8 cellular contexts compared by ENCODE assay signal in the genomic region with DNA sequence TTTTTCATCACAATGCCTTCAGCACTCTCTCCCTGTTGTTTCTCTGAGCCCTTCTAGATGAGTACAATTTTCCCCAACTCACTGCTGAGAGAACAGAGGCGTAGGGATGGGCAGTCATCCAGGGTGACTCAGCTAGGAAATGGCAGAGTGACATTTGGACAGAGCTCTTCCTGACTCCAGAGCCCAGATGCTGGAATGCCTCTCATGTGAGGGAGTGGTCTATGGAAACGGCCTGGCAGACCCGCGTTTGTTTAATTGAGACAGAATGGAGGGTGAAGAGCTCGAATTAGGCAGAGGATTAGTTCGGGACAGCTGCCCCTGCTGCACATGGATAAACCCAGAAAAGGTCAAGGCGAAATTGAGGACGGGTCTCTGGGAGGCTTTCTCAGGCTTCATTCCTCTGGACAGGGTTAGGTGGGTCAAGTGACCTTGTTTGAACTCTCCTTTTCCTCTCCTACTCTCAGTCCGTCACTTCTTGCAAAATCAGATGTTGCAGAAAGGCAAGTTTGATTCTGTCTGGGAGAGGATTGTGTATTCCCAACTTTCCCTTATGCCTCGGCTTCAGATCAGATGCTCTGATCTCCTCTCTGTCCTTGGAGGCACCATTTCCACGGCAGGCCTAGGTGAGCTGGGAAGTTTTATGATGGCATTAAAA. TPM values are rescaled to one million over a fixed set of nuclear protein-coding genes. Genes with fewer than 3 reads are reported as not detected.
DNase-seq lines count a peak whose midpoint lies in the region; ATAC-seq and TF ChIP-seq lines count a peak whose summit lies in the region.

No MANE protein-coding gene starts in this region.

- H3K27ac ChIP-seq in osteoblast (ENCODE audit: low read depth, low read length) = no peak overlapping the region

- H3K79me2 ChIP-seq in osteoblast (ENCODE audit: insufficient read depth, low read length) = no peaks in the 10 kb centered on the region

- no peak overlapping the region for H3K4me2 ChIP-seq in osteoblast (ENCODE audit: insufficient read depth, low read length)

- H3K27me3 ChIP-seq in osteoblast (ENCODE audit: insufficient read depth, low read length) = peaks cover 32% of the 10 kb centered on the region

- H2AFZ ChIP-seq in osteoblast (ENCODE audit: low read length) = no peak overlapping the region

- no peak for ATAC-seq in HG02938 (IDR thresholded peaks at IDR 0.05; ENCODE audit: unreplicated experiment)
- no peak for ATAC-seq in GM18873 (IDR thresholded peaks at IDR 0.05; ENCODE audit: low FRiP score, unreplicated experiment)

- TF ChIP-seq CTCF in foreskin fibroblast (IDR thresholded peaks at IDR 0.05; ENCODE audit: low read depth, low read length) = no peak
- no peak for TF ChIP-seq CTCF in osteoblast (IDR thresholded peaks at IDR 0.05; ENCODE audit: extremely low read depth, low read depth, low read length)

- peaks cover 8% of the 10 kb centered on the region for H3K4me1 ChIP-seq in osteoblast (ENCODE audit: insufficient read depth, low read length)

- H3K4me3 ChIP-seq in foreskin fibroblast (ENCODE audit: low read depth in 1 of 2, low read length in 2 of 2) (no peak overlapping the region), osteoblast (ENCODE audit: insufficient read depth, low read length) (no peak overlapping the region)

- H3K9me3 ChIP-seq in osteoblast (ENCODE audit: low read depth, low read length) = no peaks in the 10 kb centered on the region

- in situ Hi-C loops in Caki2 (cut with HindIII; ENCODE audit: low pct_unique_long_range_greater_than_20kb, low sequenced_read_pairs) = no loop called here

- H3K36me3 ChIP-seq in osteoblast (ENCODE audit: insufficient read depth, low read length) = no peaks in the 10 kb centered on the region

- DNase-seq in Caki2 (ENCODE audit: low read depth) (peak; percentile 22), RKO (ENCODE audit: low spot score) (peak; percentile 65), foreskin fibroblast (peak; percentile 65 to 87), osteoblast (ENCODE audit: insufficient read length, low spot score, missing footprints) (peak; percentile 83), NCI-H510A (lab: John Stamatoyannopoulos, UW) (no peak)
- DNase-seq in effector CD4-positive, alpha-beta T cell = no peak

- H4K20me1 ChIP-seq in osteoblast (ENCODE audit: insufficient read depth, low read length) = no peaks in the 10 kb centered on the region

RNA-seq across cellular contexts. Expression of a gene that starts 7.6 kb away (rescaled TPM):
- not detected in 2 replicates for total RNA-seq in Caki2 (2014; rRNA removed; shearing (Covaris generic); ENCODE audit: low replicate concordance)
- 1.4 and 2.1 TPM in 2 replicates for total RNA-seq in osteoblast

Comparison
In these comparisons a context has a peak if more than half of its experiments do, and no peak if none do; other contexts are left out.
1. DNase-seq: peak in Caki2 (single experiment), RKO (single experiment), foreskin fibroblast (2 of 2) and osteoblast (single experiment); none in effector CD4-positive, alpha-beta T cell (single experiment) and NCI-H510A (single experiment).